Comparison of ENCODE assay signal across 9 cellular contexts in genomic region chr5:150778517-150779396, GRCh38. TPM values are rescaled to one million over a fixed set of nuclear protein-coding genes. Genes with fewer than 3 reads are reported as not detected.
DNase-seq lines count a peak whose midpoint lies in the region; FAIRE-seq and TF ChIP-seq lines count a peak whose summit lies in the region.
"Had no signal": no experiment of that assay in that cellular context is flagged by ENCODE, and none has a peak within 500 bp of the region (broad histone marks: within the 10 kb centered on the region; RNA-seq: fewer than 3 reads in every experiment).

TSS of gene SMIM3 (plus strand) at chr5:150778757. CDS start at chr5:150795441, 16,684 bp downstream.

- TF ChIP-seq CTCF in lower leg skin (IDR thresholded peaks at IDR 0.05): no peak

- TF ChIP-seq POLR2A in H54 (IDR thresholded peaks at IDR 0.05; ENCODE audit: low read depth, low read length) (peak; percentile 62; the same call in 1 of the 2 replicates), lower leg skin (IDR thresholded peaks at IDR 0.05) (no peak)

- no peak for FAIRE-seq in H54 (lab: Jason Lieb, UNC)
- FAIRE-seq: islet of Langerhans had no signal

- H3K9me3 ChIP-seq in duodenal mucosa (ENCODE audit: control insufficient read depth in 1 of 2, low read length in 2 of 2): no peaks in the 10 kb centered on the region

- DNase-seq in DMS114 treated with DMSO at 0.1 percent for 48 hours (lab: John Stamatoyannopoulos, UW; ENCODE audit: unreplicated experiment) (peak; percentile 28), H54 (ENCODE audit: insufficient read length, low spot score) (peak; percentile 49), NCI-H460 (ENCODE audit: extremely low read depth, low read depth) (peak; percentile 54), lower leg skin (ENCODE audit: low spot score in 2 of 2) (peak; percentile 64 to 96), middle frontal gyrus (ENCODE audit: extremely low spot score, low spot score) (no peak)
- DNase-seq in activated CD4-positive, alpha-beta T cell treated with anti-CD3 and anti-CD28 coated beads, Interleukin-2, amount 50 U/mL, for 48 hours: peak; percentile 74 to 78
- DNase-seq in stimulated activated CD4-positive, alpha-beta T cell treated with anti-CD3 and anti-CD28 coated beads, TNF-alpha, amount 100 ng/mL, for 24 hours (ENCODE audit: low read depth in 3 of 3): peak in 2 of 3 experiments; percentile 44 to 68

- 0 to 2% methylated on average over 57 to 59 of the region's 59 CpGs for WGBS in lower leg skin, 2 donors

- intact Hi-C loops in lower leg skin (cut with DNase I; ENCODE audit: low total_unique reads): no loop called here

- peak within 1 kb of the TSS; percentile 77 for H3K27ac ChIP-seq in duodenal mucosa (ENCODE audit: low read depth, low read length)

- H3K9ac ChIP-seq in duodenal mucosa (ENCODE audit: low read depth in 1 of 2, low read length in 2 of 2): peak within 1 kb of the TSS; percentile 74 to 89

- peaks cover 42 to 55% of the 10 kb centered on the region in 2 donors for H3K4me1 ChIP-seq in duodenal mucosa (ENCODE audit: control insufficient read depth in 1 of 2, insufficient read depth in 2 of 2, low read length in 2 of 2)

- peak within 1 kb of the TSS; percentile 84 to 86 for H3K4me3 ChIP-seq in duodenal mucosa (ENCODE audit: low read depth in 1 of 2, low read length in 2 of 2)
- peak within 1 kb of the TSS; percentile 68 for H3K4me3 ChIP-seq in lower leg skin (ENCODE audit: low read depth, poor library complexity, severe bottlenecking)

- H3K36me3 ChIP-seq in duodenal mucosa (ENCODE audit: control insufficient read depth in 1 of 2, insufficient read depth in 2 of 2, low read length in 2 of 2): no peaks in the 10 kb centered on the region

- H3K27me3 ChIP-seq in duodenal mucosa (ENCODE audit: control insufficient read depth in 1 of 2, insufficient read depth in 2 of 2, low read length in 2 of 2): peaks cover 0 to 3% of the 10 kb centered on the region in 2 donors

RNA-seq across cellular contexts. Expression of gene SMIM3, which starts in this region (rescaled TPM):
- 8.0 and 8.2 TPM in 2 replicates for total RNA-seq in NCI-H460 (2014; rRNA removed; shearing (Covaris generic))
- polyA plus RNA-seq in NCI-H460 (2014; cell fraction: nucleus; rRNA removed): 1.1 and 1.9 TPM in 2 replicates
- 10 to 100 TPM in 2 of 4 donors, 1 to 10 TPM in 2; 6.2 to 17.6 (median 9.2) TPM for total RNA-seq in lower leg skin
